10 cellular contexts compared by ENCODE assay signal in the genomic region with DNA sequence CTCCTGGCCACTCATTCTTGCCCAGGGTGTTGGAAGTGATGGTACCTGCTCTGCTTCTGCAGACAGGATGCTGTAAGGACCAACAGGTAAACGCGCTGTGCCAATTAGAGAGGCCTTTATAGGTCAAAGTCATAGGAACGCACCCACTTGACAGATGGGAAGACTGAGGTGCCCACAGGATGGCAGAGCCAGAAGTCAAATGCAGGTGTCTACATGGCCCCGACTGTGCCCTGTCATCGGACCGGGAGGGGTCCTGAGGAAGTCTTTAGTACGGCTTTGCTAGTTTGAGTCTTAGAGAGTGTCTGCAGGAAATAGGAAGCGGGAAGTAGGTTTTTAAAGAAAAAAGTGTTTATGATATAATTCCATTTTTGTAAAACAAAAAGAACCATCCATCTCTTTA. TPM values are rescaled to one million over a fixed set of nuclear protein-coding genes. Genes with fewer than 3 reads are reported as not detected.
DNase-seq lines count a peak whose midpoint lies in the region; ATAC-seq, FAIRE-seq and TF ChIP-seq lines count a peak whose summit lies in the region.
"Had no signal": no experiment of that assay in that cellular context is flagged by ENCODE, and none has a peak within 500 bp of the region (broad histone marks: within the 10 kb centered on the region; RNA-seq: fewer than 3 reads in every experiment).

No MANE protein-coding gene starts in this region.

- H3K4me3 Mint-ChIP-seq in activated T-cell treated with anti-CD3 and anti-CD28 coated beads, Interleukin-2, amount 50 U/mL, for 24 hours = no peak overlapping the region

- H4K20me1 ChIP-seq in GM12878 (ENCODE audit: control insufficient read depth, insufficient read depth) = no peaks in the 10 kb centered on the region; the same call in 1 of the 2 replicates

- peak overlapping the region; percentile 77; the same call in 1 of the 2 replicates for H3K4me2 ChIP-seq in GM12878 (ENCODE audit: control insufficient read depth, insufficient read depth)

- no peak for DNase-seq in activated T-cell treated with anti-CD3 and anti-CD28 coated beads, Interleukin-2, amount 50 U/mL, for 24 hours
- DNase-seq in activated T-cell treated with anti-CD3 and anti-CD28 coated beads, Interleukin-2, amount 50 U/mL, for 1 hour = no peak
- no peak for DNase-seq in GM12878 (ENCODE audit: low read depth, low spot score)
- no peak for DNase-seq in lower lobe of right lung
- no peak for DNase-seq in GM13977 (ENCODE audit: low spot score)
- no peak for DNase-seq in islet precursor cell
- DNase-seq: retina had no signal

- H3K27ac Mint-ChIP-seq in activated T-cell treated with anti-CD3 and anti-CD28 coated beads, Interleukin-2, amount 50 U/mL, for 24 hours = peak overlapping the region; percentile 93

- no peak for TF ChIP-seq POLR2A in GM12878 (IDR thresholded peaks at IDR 0.05; ENCODE audit: low read depth, low read length)

- peak overlapping the region; percentile 4; the same call in 1 of the 2 replicates for H3K27ac ChIP-seq in GM12878 (ENCODE audit: control insufficient read depth, insufficient read depth)
- peak overlapping the region; percentile 69 for H3K27ac ChIP-seq in lower lobe of right lung
- peak overlapping the region; percentile 63 for H3K27ac ChIP-seq in temporal lobe (ENCODE audit: low read depth, low read length)

- SMC1A ChIA-PET in GM12878 (lab: Charles Lee; ENCODE audit: uncharacterized antibody, unreplicated experiment) = interaction anchor here (2.3 kb wide), 1 partner anchor 12 kb away, joined by 8 read pairs; no protein-coding TSS in a partner anchor

- FAIRE-seq in GM12878 (lab: Jason Lieb, UNC) = no peak

- POLR2A ChIA-PET in GM12878 (lab: Charles Lee) = no interaction called here

- intact Hi-C loops in GM12878 (cut with micrococcal nuclease; ENCODE audit: unreplicated experiment) (no loop called here), lower lobe of right lung (cut with DNase I) (no loop called here)

- TF ChIP-seq CTCF in GM12878 (IDR thresholded peaks at IDR 0.05 in 2 of 3, conservative IDR thresholded peaks at IDR 0.05 in 1 of 3; ENCODE audit: control insufficient read depth in 2 of 3, extremely low read depth in 1 of 3, insufficient read depth in 1 of 3, low read depth in 3 of 3, low read length in 3 of 3) (no peak), lower lobe of right lung (IDR thresholded peaks at IDR 0.05) (no peak), GM13977 (IDR thresholded peaks at IDR 0.05; ENCODE audit: extremely low read depth, insufficient read depth, missing control alignments) (no peak)

- peaks cover 54% of the 10 kb centered on the region for H3K36me3 Mint-ChIP-seq in activated T-cell treated with anti-CD3 and anti-CD28 coated beads, Interleukin-2, amount 50 U/mL, for 24 hours (ENCODE audit: low read depth)

- H3K27me3 Mint-ChIP-seq in activated T-cell treated with anti-CD3 and anti-CD28 coated beads, Interleukin-2, amount 50 U/mL, for 24 hours = no peaks in the 10 kb centered on the region

- WGBS in GM12878 (ENCODE audit: insufficient coverage, insufficient replicate concordance, low lambda C conversion rate, missing lambda C conversion rate) = 79% methylated on average over 8 of the region's 8 CpGs

- H2AFZ ChIP-seq in GM12878 (ENCODE audit: control insufficient read depth, low read depth, low read length) = no peak overlapping the region

- BruUV-seq in GM12878 (replicated peaks; lab: Mats Ljungman, UMichigan) = no TSS peak

- peaks cover 82% of the 10 kb centered on the region for H3K4me1 Mint-ChIP-seq in activated T-cell treated with anti-CD3 and anti-CD28 coated beads, Interleukin-2, amount 50 U/mL, for 24 hours (ENCODE audit: low read depth)

- in situ Hi-C loops in GM12878 (cut with MboI) = no loop called here
- in situ Hi-C loops in GM13977 (cut with MboI; ENCODE audit: low pct_unique_long_range_greater_than_20kb, low sequenced_read_pairs, unreplicated experiment) = no loop called here

- no peak for ATAC-seq in GM12878
- ATAC-seq in lower lobe of right lung = no peak
- no peak for ATAC-seq in GM18520 (IDR thresholded peaks at IDR 0.05; ENCODE audit: unreplicated experiment)

- no peak overlapping the region for H3K4me3 ChIP-seq in GM12878
- H3K4me3 ChIP-seq in lower lobe of right lung = no peak overlapping the region

- H3K79me2 ChIP-seq in GM12878 (ENCODE audit: control insufficient read depth, insufficient read depth, low read length) = peaks cover 63% of the 10 kb centered on the region

- no peak for TF ChIP-seq RAD21 in GM12878 (IDR thresholded peaks at IDR 0.05; ENCODE audit: insufficient read depth, low read depth, low read length)

- H3K27me3 ChIP-seq in GM12878 (replicated peaks in 1 of 2; ENCODE audit: control insufficient read depth in 2 of 2, insufficient read depth in 2 of 2, low read length in 1 of 2) (no peaks in the 10 kb centered on the region), lower lobe of right lung (ENCODE audit: low read depth) (no peaks in the 10 kb centered on the region)

- RAD21 ChIA-PET in GM12878 (lab: Charles Lee; ENCODE audit: unreplicated experiment) = no interaction called here

- H3K4me1 ChIP-seq in GM12878 (ENCODE audit: control insufficient read depth, insufficient read depth, low read length) = peaks cover 15% of the 10 kb centered on the region
- peaks cover 83% of the 10 kb centered on the region for H3K4me1 ChIP-seq in lower lobe of right lung

- TF ChIP-seq EP300 in GM12878 (IDR thresholded peaks at IDR 0.05; ENCODE audit: borderline replicate concordance in 1 of 2, control insufficient read depth in 1 of 2, low read depth in 2 of 2, low read length in 2 of 2) = no peak

- peaks cover 0 to 5% of the 10 kb centered on the region in 2 experiments for H3K36me3 ChIP-seq in GM12878 (ENCODE audit: control insufficient read depth in 2 of 2, insufficient read depth in 2 of 2, low read length in 1 of 2)
- peaks cover 2% of the 10 kb centered on the region for H3K36me3 ChIP-seq in lower lobe of right lung

- CTCF ChIA-PET in GM12878 (lab: Yijun Ruan, JAX) = no interaction called here

- H3K9me3 ChIP-seq in GM12878 (replicated peaks; ENCODE audit: control insufficient read depth, insufficient read depth, low read length) (no peaks in the 10 kb centered on the region), lower lobe of right lung (no peaks in the 10 kb centered on the region)

- H3K9ac ChIP-seq in GM12878 (ENCODE audit: control insufficient read depth, insufficient read depth, low read length) = no peak overlapping the region

- no peaks in the 10 kb centered on the region for H3K9me3 Mint-ChIP-seq in activated T-cell treated with anti-CD3 and anti-CD28 coated beads, Interleukin-2, amount 50 U/mL, for 24 hours
- H3K9me3 Mint-ChIP-seq: activated naive CD4-positive, alpha-beta T cell treated with anti-CD3 and anti-CD28 coated beads for 36 hours had no signal

TF ChIP-seq in GM12878, 131 proteins besides CTCF, POLR2A, EP300 and RAD21:
- no peak for TF ChIP-seq CBFB (IDR thresholded peaks at IDR 0.05; ENCODE audit: low read depth)
- TF ChIP-seq PAX5 (IDR thresholded peaks at IDR 0.05; ENCODE audit: borderline replicate concordance, low read depth, low read length) = no peak
- TF ChIP-seq LARP7 (IDR thresholded peaks at IDR 0.05) = no peak
- TF ChIP-seq ZNF24 (IDR thresholded peaks at IDR 0.05) = no peak
- no peak for TF ChIP-seq ATF7 (IDR thresholded peaks at IDR 0.05; ENCODE audit: low read depth)
- no peak for TF ChIP-seq FOXM1 (IDR thresholded peaks at IDR 0.05; ENCODE audit: low read depth, low read length)
- no peak for TF ChIP-seq NFIC (IDR thresholded peaks at IDR 0.05; ENCODE audit: low read depth, low read length)
- TF ChIP-seq BCLAF1 (IDR thresholded peaks at IDR 0.05) = no peak
- no peak for TF ChIP-seq BRCA1 (IDR thresholded peaks at IDR 0.05; ENCODE audit: low read depth, low read length)
- no peak for TF ChIP-seq SP1 (IDR thresholded peaks at IDR 0.05; ENCODE audit: low read depth, low read length)

RNA-seq across cellular contexts. Expression of gene HK1, which starts 57.3 kb away (rescaled TPM):
- 34.0 and 34.9 TPM in 2 replicates for total RNA-seq in GM12878 (2013; cell fraction: nucleolus; rRNA removed)
- total RNA-seq in GM12878 (2014; rRNA removed) (51.3 and 52.9 TPM in 2 replicates), GM12878 (2014; rRNA removed; fragmentation: Illumina TruSeq; extraction: Trizol) (30.4 and 31.8 TPM in 2 replicates), GM12878 (2021) (66.8 and 74.0 TPM in 2 replicates), lower lobe of right lung (85.1 TPM), temporal lobe (86.8 TPM)
- 45.7 TPM for polyA plus RNA-seq in GM12878 (2011; ENCODE audit: low read depth)
- polyA plus RNA-seq in GM12878 (2011; rRNA removed) (25.6 and 36.6 TPM in 2 replicates), GM12878 (2014; fragmentation: Illumina TruSeq; extraction: Trizol) (55.6 and 59.2 TPM in 2 replicates), GM12878 (2014; fragmentation: Nextera tagmentation; extraction: Ambion mirVana) (1 to 10 TPM; 3.4 to 6.6 TPM), GM12878 (2014; rRNA removed) (40.3 and 43.4 TPM in 2 replicates), GM12878 (2016; fragmentation: Nextera tagmentation; extraction: Ambion mirVana) (10 to 100 TPM; 75.7 to 77.3 TPM)
- polyA plus RNA-seq in GM12878 (2011; cell fraction: cytosol; rRNA removed) = 38.0 and 43.8 TPM in 2 replicates
- 35.1 and 43.0 TPM in 2 replicates for polyA plus RNA-seq in GM12878 (2011; cell fraction: nucleus; rRNA removed)
- polyA plus RNA-seq in GM12878 (2012) = 64.1 and 66.2 TPM in 2 replicates
- polyA minus RNA-seq in GM12878 (2011; rRNA and poly(A)+ RNA removed) = 63.3 and 68.7 TPM in 2 replicates
- 19.8 and 22.1 TPM in 2 replicates for polyA minus RNA-seq in GM12878 (2011; cell fraction: cytosol; rRNA and poly(A)+ RNA removed)
- polyA minus RNA-seq in GM12878 (2011; cell fraction: nucleus; rRNA and poly(A)+ RNA removed) = 12.8 and 16.7 TPM in 2 replicates

Comparison
In these comparisons a context has a peak if more than half of its experiments do, and no peak if none do; other contexts are left out.
1. H3K27ac ChIP-seq: peak in every context shown above with its lines; median percentile 69 in lower lobe of right lung; 63 in temporal lobe; 4 in GM12878.